Comparison of ENCODE assay signal across 8 cellular contexts in the genomic region with DNA sequence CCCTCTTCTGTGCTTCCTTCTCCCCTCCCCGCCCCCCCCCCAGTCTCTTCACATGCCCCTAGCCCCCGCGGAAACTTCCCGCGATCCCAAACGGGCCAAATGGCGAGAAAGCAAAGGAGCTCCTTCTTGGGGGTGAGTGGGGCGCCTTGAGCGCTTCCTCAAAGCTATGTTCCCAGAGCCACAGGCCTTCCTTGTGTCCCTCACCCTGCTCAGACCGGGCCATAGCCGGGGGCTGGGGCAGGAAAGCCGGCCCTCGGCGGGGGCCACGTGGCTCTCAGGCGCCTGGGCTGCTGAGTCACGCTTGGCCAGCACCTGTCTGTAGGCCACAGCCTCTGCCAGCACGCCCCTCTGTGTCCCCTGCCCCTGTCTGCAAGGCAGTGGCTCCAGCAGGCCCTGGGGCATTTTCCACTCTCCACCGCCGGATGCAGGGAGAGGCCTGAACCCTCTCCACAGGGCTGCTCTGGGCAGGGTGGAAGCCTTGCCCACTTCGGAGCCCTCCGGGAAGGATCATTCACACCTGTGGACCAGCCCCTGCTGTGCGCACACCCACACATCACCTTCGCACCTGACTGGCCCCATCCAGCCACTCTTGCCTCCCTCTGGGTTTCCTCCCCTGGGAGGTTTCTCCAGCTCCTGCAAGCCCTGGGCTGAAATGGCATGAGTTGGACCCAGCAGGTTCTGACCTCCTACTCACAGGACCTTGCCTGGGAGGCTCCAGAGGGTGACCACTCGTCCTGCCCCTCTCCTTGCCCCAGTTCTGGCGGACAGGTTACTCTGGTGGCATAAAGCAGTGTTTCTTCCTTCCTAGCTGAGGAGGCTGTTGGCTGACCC. TPM values are rescaled to one million over a fixed set of nuclear protein-coding genes. Genes with fewer than 3 reads are reported as not detected.
A peak's percentile ranks its signal among the peaks of the same experiment; 100 is the strongest.
DNase-seq lines count a peak whose midpoint lies in the region; ATAC-seq and TF ChIP-seq lines count a peak whose summit lies in the region.

No MANE protein-coding gene starts in this region.

- no peaks in the 10 kb centered on the region for H3K27me3 Mint-ChIP-seq in T-cell

- ATAC-seq in HG03432 (IDR thresholded peaks at IDR 0.05; ENCODE audit: unreplicated experiment) (peak; percentile 23), T-cell (replicated peaks in 1 of 4) (peak in 3 of 4 experiments; percentile 1 to 12 (median 3))

- H3K4me3 ChIP-seq in coronary artery (peak overlapping the region; percentile 96), liver (ENCODE audit: low read depth in 1 of 3, low read length in 3 of 3) (peak overlapping the region; percentile 51 to 92 (median 56))

- H3K9me3 ChIP-seq in liver (ENCODE audit: control insufficient read depth in 4 of 4, low read length in 3 of 4), result no peaks in the 10 kb centered on the region

- peaks cover 45 to 55% (median 46%) of the 10 kb centered on the region in 3 donors for H3K4me1 Mint-ChIP-seq in T-cell

- peaks cover 8% of the 10 kb centered on the region for H3K36me3 Mint-ChIP-seq in T-cell

- DNase-seq in NCI-H1417 (lab: John Stamatoyannopoulos, UW) (peak; percentile 25 to 87 (median 78)), NCI-H1417 treated with DMSO at 0.1 percent for 48 hours (lab: John Stamatoyannopoulos, UW) (no peak), T-cell (peak in 7 of 34 experiments; percentile 25 to 43 (median 37)), coronary artery (ENCODE audit: low spot score) (no peak), NCI-H2081 treated with DMSO at 0.1 percent for 48 hours (lab: John Stamatoyannopoulos, UW) (no peak)
- peak; percentile 45 for DNase-seq in stimulated activated CD4-positive, alpha-beta T cell treated with anti-CD3 and anti-CD28 coated beads, Interleukin-4, amount 100 ng/mL, for 24 hours

- H3K9ac ChIP-seq in liver (ENCODE audit: low read depth in 1 of 2, low read length in 2 of 2), result peak overlapping the region; percentile 17 to 90

- CTCF ChIA-PET in T-cell (lab: Charles Lee), result interaction anchor here in 1 of 2 donors (1.0 kb wide), 1 partner anchor 8 kb away, joined by 3 read pairs; no protein-coding TSS in a partner anchor

- H3K27me3 ChIP-seq in liver (ENCODE audit: control insufficient read depth in 4 of 4, insufficient read depth in 4 of 4, low read length in 3 of 4), result no peaks in the 10 kb centered on the region

- H3K27ac ChIP-seq in coronary artery (peak overlapping the region; percentile 100), liver (ENCODE audit: low read depth in 1 of 2, low read length in 2 of 2) (peak overlapping the region; percentile 94 to 99)

- peaks cover 8 to 11% (median 9%) of the 10 kb centered on the region in 4 donors for H3K36me3 ChIP-seq in liver (ENCODE audit: control insufficient read depth in 4 of 4, insufficient read depth in 3 of 4, low read depth in 1 of 4, low read length in 3 of 4)

- H3K27ac Mint-ChIP-seq in T-cell, result peak overlapping the region; percentile 85 to 93

- no peak for TF ChIP-seq RAD21 in liver (IDR thresholded peaks at IDR 0.05)

- TF ChIP-seq CTCF in coronary artery (IDR thresholded peaks at IDR 0.05), result no peak
- no peak for TF ChIP-seq CTCF in liver (IDR thresholded peaks at IDR 0.05; ENCODE audit: low read depth, low read length, missing input control)

- POLR2A ChIA-PET in T-cell (lab: Charles Lee), result interaction anchor here in 1 of 2 donors (0.7 to 1.6 kb wide), 3 partner anchors 8 to 196 kb away, joined by 4 to 10 read pairs (median 6); partner anchors contain the start of gene HNRNPH1

- peak overlapping the region; percentile 76 to 94 (median 77) for H3K4me3 Mint-ChIP-seq in T-cell

- H3K4me1 ChIP-seq in liver (ENCODE audit: control insufficient read depth in 4 of 4, insufficient read depth in 4 of 4, low read length in 3 of 4), result peaks cover 30 to 61% (median 40%) of the 10 kb centered on the region in 4 donors

- no peaks in the 10 kb centered on the region for H3K9me3 Mint-ChIP-seq in T-cell

- WGBS in liver, result 18% methylated on average over 26 of the region's 26 CpGs

TF ChIP-seq in liver, 16 proteins besides CTCF, POLR2A, EP300 and RAD21:
- no peak for TF ChIP-seq HNF4G (IDR thresholded peaks at IDR 0.05)
- no peak for TF ChIP-seq RXRA (IDR thresholded peaks at IDR 0.05)
- TF ChIP-seq, protein P1, sequence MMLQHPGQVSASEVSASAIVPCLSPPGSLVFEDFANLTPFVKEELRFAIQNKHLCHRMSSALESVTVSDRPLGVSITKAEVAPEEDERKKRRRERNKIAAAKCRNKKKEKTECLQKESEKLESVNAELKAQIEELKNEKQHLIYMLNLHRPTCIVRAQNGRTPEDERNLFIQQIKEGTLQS (IDR thresholded peaks at IDR 0.05), result no peak
- TF ChIP-seq HNF4A (conservative IDR thresholded peaks at IDR 0.05), result no peak
- peak; percentile 10 for TF ChIP-seq YY1 (IDR thresholded peaks at IDR 0.05)
- no peak for TF ChIP-seq TAF1 (conservative IDR thresholded peaks at IDR 0.05)
- TF ChIP-seq REST (IDR thresholded peaks at IDR 0.05), result no peak
- no peak for TF ChIP-seq SP1 (IDR thresholded peaks at IDR 0.05)
TF ChIP-seq in liver: peak in this region for 1.

RNA-seq across cellular contexts. Expression of gene SQSTM1, which starts 1.2 kb away (rescaled TPM):
- total RNA-seq in T-cell (100 to 1,000 TPM; 220 to 327 (median 280) TPM), liver (100 to 1,000 TPM; 127 to 208 TPM)
- 100 to 1,000 TPM; 303 to 330 TPM for polyA plus RNA-seq in liver

RNA-seq across cellular contexts. Expression of gene MGAT4B, which starts 12.8 kb away (rescaled TPM):
- total RNA-seq in T-cell (100 to 1,000 TPM; 119 to 159 (median 132) TPM), liver (100 to 1,000 TPM in 1 of 2 donors, 10 to 100 TPM in 1; 42.0 to 120 TPM)
- polyA plus RNA-seq in liver, result 100 to 1,000 TPM in 1 of 2 donors, 10 to 100 TPM in 1; 47.8 to 156 TPM

RNA-seq across cellular contexts. Expression of gene LTC4S, which starts 25.7 kb away (rescaled TPM):
- 10 to 100 TPM in 1 of 5 donors, 1 to 10 TPM in 4; 3.6 to 12.6 (median 8.1) TPM for total RNA-seq in T-cell
- total RNA-seq in liver, result 1 to 10 TPM; 1.3 to 1.8 TPM
- polyA plus RNA-seq in liver, result 1 to 10 TPM; 2.4 to 3.3 TPM

RNA-seq across cellular contexts. Expression of gene MRNIP, which starts 39.1 kb away (rescaled TPM):
- total RNA-seq in T-cell (100 to 1,000 TPM in 3 of 5 donors, 10 to 100 TPM in 2; 54.1 to 119 (median 112) TPM), liver (10 to 100 TPM in 1 of 2 donors, 1 to 10 TPM in 1; 5.4 to 12.0 TPM)
- 1 to 10 TPM; 7.1 to 7.6 TPM for polyA plus RNA-seq in liver

Comparison
In these comparisons a context has a peak if more than half of its experiments do, and no peak if none do; other contexts are left out.
1. DNase-seq: peak in NCI-H1417 (3 of 3) and stimulated activated CD4-positive, alpha-beta T cell treated with anti-CD3 and anti-CD28 coated beads, Interleukin-4, amount 100 ng/mL, for 24 hours (single experiment); none in NCI-H1417 treated with DMSO at 0.1 percent for 48 hours (single experiment), coronary artery (single experiment) and NCI-H2081 treated with DMSO at 0.1 percent for 48 hours (single experiment).